1 cellular context compared by ENCODE assay signal in the genomic region with DNA sequence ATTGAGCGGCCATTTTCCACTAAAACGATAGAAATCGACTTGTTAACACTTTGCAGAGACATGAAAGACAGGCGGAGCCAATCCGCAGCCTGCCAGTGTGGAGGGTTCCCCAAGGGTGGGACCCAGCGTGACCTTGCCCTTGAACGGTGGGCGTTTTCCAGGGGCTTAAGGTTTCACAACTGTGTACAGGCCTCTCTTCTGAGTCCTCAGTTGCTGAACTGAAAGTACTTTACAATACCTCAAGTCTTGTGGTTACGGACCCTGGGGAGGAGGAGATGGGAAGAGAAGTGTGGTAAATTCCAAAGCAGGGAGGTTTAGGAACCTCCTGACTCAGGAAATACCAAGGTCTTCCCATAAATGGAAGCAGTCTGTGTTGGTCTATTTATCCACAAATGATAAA.
TF ChIP-seq lines count a peak whose summit lies in the region.

No MANE protein-coding gene starts in this region.

TF ChIP-seq in H1, 55 proteins besides CTCF, POLR2A, EP300 and RAD21 (continued from another document):
- TF ChIP-seq RNF2 (IDR thresholded peaks at IDR 0.05; ENCODE audit: borderline replicate concordance, low read depth, low read length, missing control alignments, poor library complexity, severe bottlenecking) (no peak), SUZ12 (IDR thresholded peaks at IDR 0.05; ENCODE audit: low read length) (no peak), ATF3 (IDR thresholded peaks at IDR 0.05; ENCODE audit: insufficient read depth, low read depth, low read length) (no peak), MAFK (IDR thresholded peaks at IDR 0.05; ENCODE audit: low read depth, low read length) (no peak), TAF1 (IDR thresholded peaks at IDR 0.05; ENCODE audit: low read depth, low read length) (no peak), KDM4A (IDR thresholded peaks at IDR 0.05; ENCODE audit: low read depth, low read length, severe bottlenecking) (no peak), KDM1A (IDR thresholded peaks at IDR 0.05; ENCODE audit: borderline replicate concordance, low read length) (no peak), SIN3A (conservative IDR thresholded peaks at IDR 0.05 in 1 of 2, IDR thresholded peaks at IDR 0.05 in 1 of 2; ENCODE audit: low read depth in 1 of 2, low read length in 2 of 2) (no peak), CTBP2 (IDR thresholded peaks at IDR 0.05; ENCODE audit: borderline replicate concordance, insufficient read depth, insufficient read length, low read length) (no peak), FOSL1 (IDR thresholded peaks at IDR 0.05; ENCODE audit: insufficient read depth, low read depth, low read length) (no peak), CBX8 (IDR thresholded peaks at IDR 0.05; ENCODE audit: borderline replicate concordance, low read depth, low read length) (no peak), CHD2 (IDR thresholded peaks at IDR 0.05; ENCODE audit: low read length) (no peak), RBBP5 (IDR thresholded peaks at IDR 0.05; ENCODE audit: borderline replicate concordance, low read depth, low read length) (no peak), CEBPB (IDR thresholded peaks at IDR 0.05; ENCODE audit: low read depth, low read length) (no peak), BRCA1 (IDR thresholded peaks at IDR 0.05; ENCODE audit: low read depth, low read length) (no peak)
- TF ChIP-seq, protein P1, sequence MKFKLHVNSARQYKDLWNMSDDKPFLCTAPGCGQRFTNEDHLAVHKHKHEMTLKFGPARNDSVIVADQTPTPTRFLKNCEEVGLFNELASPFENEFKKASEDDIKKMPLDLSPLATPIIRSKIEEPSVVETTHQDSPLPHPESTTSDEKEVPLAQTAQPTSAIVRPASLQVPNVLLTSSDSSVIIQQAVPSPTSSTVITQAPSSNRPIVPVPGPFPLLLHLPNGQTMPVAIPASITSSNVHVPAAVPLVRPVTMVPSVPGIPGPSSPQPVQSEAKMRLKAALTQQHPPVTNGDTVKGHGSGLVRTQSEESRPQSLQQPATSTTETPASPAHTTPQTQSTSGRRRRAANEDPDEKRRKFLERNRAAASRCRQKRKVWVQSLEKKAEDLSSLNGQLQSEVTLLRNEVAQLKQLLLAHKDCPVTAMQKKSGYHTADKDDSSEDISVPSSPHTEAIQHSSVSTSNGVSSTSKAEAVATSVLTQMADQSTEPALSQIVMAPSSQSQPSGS (IDR thresholded peaks at IDR 0.05; ENCODE audit: low read length): no peak
TF ChIP-seq in H1: peak in this region for 0.
